21 cellular contexts compared by ENCODE assay signal in genomic region chr10:33385686-33386085, GRCh38. TPM values are rescaled to one million over a fixed set of nuclear protein-coding genes. Genes with fewer than 3 reads are reported as not detected.
DNase-seq lines count a peak whose midpoint lies in the region; ATAC-seq, FAIRE-seq and TF ChIP-seq lines count a peak whose summit lies in the region.
"Had no signal": no experiment of that assay in that cellular context is flagged by ENCODE, and none has a peak within 500 bp of the region (broad histone marks: within the 10 kb centered on the region; RNA-seq: fewer than 3 reads in every experiment).

No MANE protein-coding gene starts in this region.

- H3K4me1 ChIP-seq in H1 (replicated peaks in 1 of 4; ENCODE audit: control insufficient read depth in 3 of 4, insufficient read depth in 4 of 4, low read length in 3 of 4) (peaks cover 0 to 10% (median 1%) of the 10 kb centered on the region in 4 experiments; a peak in 2 of 7 replicates), trophoblast cell (ENCODE audit: control insufficient read depth in 1 of 2, insufficient read depth in 2 of 2, low read length in 2 of 2) (peaks cover 0 to 2% of the 10 kb centered on the region in 2 experiments), mesenchymal stem cell (ENCODE audit: control insufficient read depth, insufficient read depth, low read depth, low read length) (no peaks in the 10 kb centered on the region)
- H3K4me1 ChIP-seq: BLaER1 had no signal

- peaks cover 22 to 67% of the 10 kb centered on the region in 2 donors for H3K27me3 Mint-ChIP-seq in effector memory CD8-positive, alpha-beta T cell

- ATAC-seq in effector memory CD8-positive, alpha-beta T cell (replicated peaks) = no peak
- ATAC-seq: HCT116, HepG2 had no signal

- no peaks in the 10 kb centered on the region for H3K23me2 ChIP-seq in H1 (ENCODE audit: low read depth, low read length)

- H4K20me1 ChIP-seq in H1 (replicated peaks in 1 of 2; ENCODE audit: control insufficient read depth in 1 of 2, insufficient read depth in 2 of 2, low read length in 2 of 2) = no peaks in the 10 kb centered on the region
- H4K20me1 ChIP-seq: BLaER1 had no signal

- H3K79me1 ChIP-seq in H1 (ENCODE audit: low read depth, low read length) = no peaks in the 10 kb centered on the region
- peaks cover 9% of the 10 kb centered on the region for H3K79me1 ChIP-seq in trophoblast cell (ENCODE audit: low read length)
- no peaks in the 10 kb centered on the region for H3K79me1 ChIP-seq in mesenchymal stem cell (replicated peaks; ENCODE audit: low read length, poor library complexity, severe bottlenecking)

- no peak for TF ChIP-seq RAD21 in H1 (IDR thresholded peaks at IDR 0.05 in 1 of 2, conservative IDR thresholded peaks at IDR 0.05 in 1 of 2; ENCODE audit: low read depth in 2 of 2, low read length in 2 of 2)

- H2BK20ac ChIP-seq in H1 (ENCODE audit: low read length) = no peak overlapping the region

- H3K9me3 Mint-ChIP-seq in effector memory CD8-positive, alpha-beta T cell = no peaks in the 10 kb centered on the region
- H3K9me3 Mint-ChIP-seq: CD4-positive, alpha-beta memory T cell had no signal

- H2AFZ ChIP-seq in H1 (ENCODE audit: low read length) = peak overlapping the region; percentile 68; the same call in 1 of the 2 replicates
- H2AFZ ChIP-seq in trophoblast cell (ENCODE audit: insufficient read depth, low read length, poor library complexity) = no peak overlapping the region
- no peak overlapping the region for H2AFZ ChIP-seq in mesenchymal stem cell (ENCODE audit: low read depth, low read length)
- H2AFZ ChIP-seq: GM23248 had no signal

- H3K23ac ChIP-seq in H1 (ENCODE audit: insufficient read length) (no peak overlapping the region), trophoblast cell (ENCODE audit: low read length) (no peak overlapping the region), mesenchymal stem cell (ENCODE audit: low read length in 2 of 2) (no peak overlapping the region)

- H4K91ac ChIP-seq in H1 (replicated peaks; ENCODE audit: insufficient read length, low read length) (no peak overlapping the region), trophoblast cell (ENCODE audit: low read depth, low read length) (no peak overlapping the region), mesenchymal stem cell (ENCODE audit: low read length) (no peak overlapping the region)

- H2BK120ac ChIP-seq in H1 (replicated peaks; ENCODE audit: low read depth, low read length) = no peak overlapping the region
- no peak overlapping the region for H2BK120ac ChIP-seq in trophoblast cell (ENCODE audit: insufficient read depth, low read length, poor library complexity)
- no peak overlapping the region for H2BK120ac ChIP-seq in mesenchymal stem cell (ENCODE audit: low read depth, low read length)

- H3K27me3 ChIP-seq in H1 (replicated peaks in 1 of 4; ENCODE audit: control insufficient read depth in 3 of 4, extremely low read depth in 1 of 4, insufficient read depth in 3 of 4, low read length in 3 of 4) (no peaks in the 10 kb centered on the region), trophoblast cell (ENCODE audit: insufficient read depth, low read length) (no peaks in the 10 kb centered on the region), mesenchymal stem cell (ENCODE audit: control insufficient read depth in 1 of 2, insufficient read depth in 1 of 2, low read length in 2 of 2) (no peaks in the 10 kb centered on the region)
- H3K27me3 ChIP-seq: BLaER1 had no signal

- no peak overlapping the region for H3K4me3 ChIP-seq in H1 (ENCODE audit: extremely low read depth in 1 of 4, insufficient read depth in 2 of 4, low read depth in 3 of 4, low read length in 4 of 4)
- H3K4me3 ChIP-seq in trophoblast cell (ENCODE audit: low read depth, low read length) = no peak overlapping the region
- H3K4me3 ChIP-seq in mesenchymal stem cell (ENCODE audit: insufficient read depth in 1 of 2, low read depth in 1 of 2, low read length in 2 of 2) = no peak overlapping the region
- H3K4me3 ChIP-seq: BLaER1, GM23248 had no signal

- no peak for TF ChIP-seq POLR2A in H1 (IDR thresholded peaks at IDR 0.05; ENCODE audit: control extremely low read depth in 1 of 2, low read depth in 2 of 2, low read length in 2 of 2)

- CTCF ChIA-PET in H1 (lab: Charles Lee; ENCODE audit: partially characterized antibody) = no interaction called here

- no peaks in the 10 kb centered on the region for H3K36me3 Mint-ChIP-seq in effector memory CD8-positive, alpha-beta T cell (ENCODE audit: insufficient read depth)
- H3K36me3 Mint-ChIP-seq: CD14-positive monocyte; CD4-positive, alpha-beta memory T cell; IgD-negative memory B cell had no signal

- H3K79me2 ChIP-seq in H1 (ENCODE audit: control insufficient read depth in 1 of 2, insufficient read depth in 2 of 2, low read length in 2 of 2) (no peaks in the 10 kb centered on the region), trophoblast cell (ENCODE audit: control insufficient read depth, insufficient read depth, low read length, poor library complexity) (no peaks in the 10 kb centered on the region)

- H3K56ac ChIP-seq in H1 (replicated peaks; ENCODE audit: insufficient read length, low read depth, low read length) = no peak overlapping the region

- H2BK15ac ChIP-seq in H1 (ENCODE audit: low read length) (no peak overlapping the region), mesenchymal stem cell (ENCODE audit: low read depth, poor library complexity, severe bottlenecking) (no peak overlapping the region)

- no peak overlapping the region for H3K18ac ChIP-seq in H1 (ENCODE audit: extremely low read depth, low read length)
- H3K18ac ChIP-seq in trophoblast cell (ENCODE audit: low read length) = no peak overlapping the region
- no peak overlapping the region for H3K18ac ChIP-seq in mesenchymal stem cell (ENCODE audit: low read depth in 1 of 2, low read length in 2 of 2)

- H3K27ac ChIP-seq in H1 (ENCODE audit: low read depth, low read length) = no peak overlapping the region
- peak overlapping the region; percentile 57 for H3K27ac ChIP-seq in trophoblast cell (ENCODE audit: low read depth, low read length)
- no peak overlapping the region for H3K27ac ChIP-seq in mesenchymal stem cell (ENCODE audit: low read length, poor library complexity, severe bottlenecking)
- H3K27ac ChIP-seq: BLaER1, GM23248 had no signal

- no peak for FAIRE-seq in H1 (lab: Jason Lieb, UNC)
- FAIRE-seq in frontal cortex (lab: Jason Lieb, UNC) = no peak
- FAIRE-seq: GM12892, GM18507, HepG2 had no signal

- no peak for TF ChIP-seq CTCF in H1 (IDR thresholded peaks at IDR 0.05; ENCODE audit: control extremely low read depth in 1 of 3, insufficient read depth in 1 of 3, low read depth in 1 of 3, low read length in 3 of 3)

- H3K4me1 Mint-ChIP-seq in effector memory CD8-positive, alpha-beta T cell (ENCODE audit: low read depth in 2 of 2) = no peaks in the 10 kb centered on the region
- H3K4me1 Mint-ChIP-seq: CD14-positive monocyte; CD4-positive, alpha-beta memory T cell; IgD-negative memory B cell had no signal

- 93% methylated on average over 2 of the region's 2 CpGs; no CpG with 5 or more reads in 1 of the 2 experiments for WGBS in H1 (ENCODE audit: extremely low coverage in 1 of 2, insufficient coverage in 1 of 2, insufficient read length in 1 of 2, insufficient replicate concordance in 2 of 2, low coverage in 1 of 2, low lambda C conversion rate in 2 of 2, missing lambda C conversion rate in 1 of 2), 2 experiments
- no CpG with 5 or more reads among the region's 2 CpGs for WGBS in trophoblast cell (ENCODE audit: extremely low coverage, insufficient coverage, insufficient read length)
- WGBS in mesenchymal stem cell = 95% methylated on average over 2 of the region's 2 CpGs

- H3K9ac ChIP-seq in H1 (replicated peaks in 1 of 4; ENCODE audit: extremely low read depth in 1 of 4, low read depth in 3 of 4, low read length in 3 of 4) (no peak overlapping the region), trophoblast cell (ENCODE audit: low read length) (no peak overlapping the region), mesenchymal stem cell (ENCODE audit: low read length) (no peak overlapping the region)
- H3K9ac ChIP-seq: BLaER1, GM23248 had no signal

- no peak overlapping the region for H3K4me3 Mint-ChIP-seq in effector memory CD8-positive, alpha-beta T cell
- H3K4me3 Mint-ChIP-seq: CD4-positive, alpha-beta memory T cell; IgD-negative memory B cell had no signal

- H3K4ac ChIP-seq in H1 (replicated peaks; ENCODE audit: insufficient read length, low read depth, low read length) (no peak overlapping the region), trophoblast cell (ENCODE audit: low read depth, low read length) (no peak overlapping the region), mesenchymal stem cell (ENCODE audit: low read depth in 1 of 2, low read length in 2 of 2) (no peak overlapping the region)

- no peaks in the 10 kb centered on the region for H3K9me3 ChIP-seq in H1 (ENCODE audit: insufficient read depth in 2 of 2, low read depth in 1 of 2, low read length in 1 of 2)
- H3K9me3 ChIP-seq in trophoblast cell (ENCODE audit: insufficient read depth, low read depth, low read length) = no peaks in the 10 kb centered on the region
- no peaks in the 10 kb centered on the region for H3K9me3 ChIP-seq in mesenchymal stem cell (ENCODE audit: control insufficient read depth, low read length)
- H3K9me3 ChIP-seq: BLaER1 had no signal

- DNase-seq in ELF-1 (ENCODE audit: low read depth, low spot score) = peak; percentile 3
- DNase-seq in NCI-H146 (lab: John Stamatoyannopoulos, UW) = peak; percentile 16
- DNase-seq in H1 (ENCODE audit: low read depth in 1 of 2, low spot score in 2 of 2) = no peak
- no peak for DNase-seq in trophoblast cell
- DNase-seq in effector memory CD8-positive, alpha-beta T cell = no peak
- no peak for DNase-seq in mesenchymal stem cell
- no peak for DNase-seq in middle frontal gyrus (ENCODE audit: extremely low spot score, low spot score)
- no peak for DNase-seq in frontal cortex (ENCODE audit: low spot score in 2 of 2)
- DNase-seq: 8988T; Calu3; CD4-positive, alpha-beta memory T cell; DMS79 treated with DMSO at 0.1 percent for 48 hours; GM23248; H7 had no signal

- H4K8ac ChIP-seq in H1 (ENCODE audit: extremely low read depth, insufficient read depth, low read length) = no peak overlapping the region
- no peak overlapping the region for H4K8ac ChIP-seq in trophoblast cell (ENCODE audit: low read depth, low read length)
- no peak overlapping the region for H4K8ac ChIP-seq in mesenchymal stem cell (ENCODE audit: low read length)

- POLR2A ChIA-PET in H1 (lab: Charles Lee; ENCODE audit: partially characterized antibody) = no interaction called here

- H3K4me2 ChIP-seq in H1 (ENCODE audit: insufficient read depth in 1 of 2, low read depth in 2 of 2, low read length in 2 of 2) (no peak overlapping the region), trophoblast cell (ENCODE audit: low read length) (no peak overlapping the region), mesenchymal stem cell (ENCODE audit: low read length, poor library complexity, severe bottlenecking) (no peak overlapping the region)
- H3K4me2 ChIP-seq: BLaER1 had no signal

- no peak for TF ChIP-seq EP300 in H1 (IDR thresholded peaks at IDR 0.05; ENCODE audit: borderline replicate concordance in 1 of 2, low read depth in 2 of 2, low read length in 2 of 2)

- H3K14ac ChIP-seq in H1 (ENCODE audit: insufficient read length) (no peak overlapping the region), trophoblast cell (ENCODE audit: low read length) (no peak overlapping the region), mesenchymal stem cell (ENCODE audit: low read length in 2 of 2) (no peak overlapping the region)

- H3K27ac Mint-ChIP-seq in effector memory CD8-positive, alpha-beta T cell = no peak overlapping the region
- H3K27ac Mint-ChIP-seq: IgD-negative memory B cell had no signal

- H2BK5ac ChIP-seq in H1 (ENCODE audit: low read depth, low read length) (no peak overlapping the region), trophoblast cell (ENCODE audit: low read depth, low read length, poor library complexity) (peak overlapping the region; percentile 42), mesenchymal stem cell (ENCODE audit: low read depth, low read length, poor library complexity, severe bottlenecking) (no peak overlapping the region)

- H2AK5ac ChIP-seq in H1 (ENCODE audit: low read depth, low read length) = no peak overlapping the region
- H2AK5ac ChIP-seq in trophoblast cell (ENCODE audit: low read length) = no peak overlapping the region
- H2AK5ac ChIP-seq in mesenchymal stem cell (ENCODE audit: low read length, severe bottlenecking) = no peak overlapping the region

- H2BK12ac ChIP-seq in H1 (ENCODE audit: low read depth, low read length) (no peak overlapping the region), trophoblast cell (ENCODE audit: low read length) (no peak overlapping the region), mesenchymal stem cell (ENCODE audit: low read length in 2 of 2) (no peak overlapping the region)

- no peaks in the 10 kb centered on the region for H3K36me3 ChIP-seq in H1 (ENCODE audit: control insufficient read depth in 2 of 4, insufficient read depth in 4 of 4, low read length in 3 of 4)
- no peaks in the 10 kb centered on the region for H3K36me3 ChIP-seq in trophoblast cell (ENCODE audit: control insufficient read depth in 1 of 2, insufficient read depth in 2 of 2, low read length in 2 of 2)
- no peaks in the 10 kb centered on the region for H3K36me3 ChIP-seq in mesenchymal stem cell (ENCODE audit: control insufficient read depth in 1 of 2, insufficient read depth in 2 of 2, low read depth in 1 of 2, low read length in 2 of 2)
- H3K36me3 ChIP-seq: BLaER1 had no signal

- H4K12ac ChIP-seq in trophoblast cell (ENCODE audit: low read depth, low read length) = no peak overlapping the region

- H4K5ac ChIP-seq in H1 (ENCODE audit: insufficient read length, low read depth, low read length) = no peak overlapping the region

RNA-seq across cellular contexts. Expression of gene NRP1, which starts 51.2 kb away (rescaled TPM):
- total RNA-seq in H1 (2021; fragmentation: NEBNext Ultra II Directional; extraction: Animal tissue kit (Norgen Biotek cat#: 25700)) = 2.1 TPM in 2 replicates
- polyA plus RNA-seq in H1 (2011; rRNA removed) = 1.2 TPM in 2 replicates
- 1.6 TPM for polyA plus RNA-seq in H1 (2011; cell fraction: cytosol; rRNA removed)
- polyA plus RNA-seq in H1 (2011; cell fraction: nucleus; rRNA removed) = 2.5 TPM
- 1.7 to 4.5 TPM (median 3.1 TPM) in 4 replicates for polyA plus RNA-seq in H1 (2012, experiment 1 of 2)
- 1.0 TPM for polyA plus RNA-seq in H1 (2012, experiment 2 of 2)
- 3.4 TPM for polyA plus RNA-seq in H1 (2013, experiment 1 of 2)
- polyA plus RNA-seq in H1 (2013, experiment 2 of 2) = 3.5 TPM
- polyA minus RNA-seq in H1 (2011; rRNA and poly(A)+ RNA removed) = 2.7 and 3.0 TPM in 2 replicates
- polyA minus RNA-seq in H1 (2011; cell fraction: cytosol; rRNA and poly(A)+ RNA removed) = 4.5 TPM
- polyA minus RNA-seq in H1 (2011; cell fraction: nucleus; rRNA and poly(A)+ RNA removed) = 4.5 TPM
- 79.2 and 81.6 TPM in 2 replicates for polyA plus RNA-seq in trophoblast cell (2013)
- 29.3 TPM for polyA plus RNA-seq in mesenchymal stem cell (2013, experiment 1 of 2)
- polyA plus RNA-seq in mesenchymal stem cell (2013, experiment 2 of 2) = 30.0 TPM
- 49.3 TPM for total RNA-seq in frontal cortex
- polyA plus RNA-seq: CD4-positive, alpha-beta memory T cell; IgD-negative memory B cell had no signal

Comparison
In these comparisons a context has a peak if more than half of its experiments do, and no peak if none do; other contexts are left out.
1. DNase-seq: peak in ELF-1 (single experiment) and NCI-H146 (single experiment); none in H1 (0 of 2), trophoblast cell (0 of 2), effector memory CD8-positive, alpha-beta T cell (0 of 3), mesenchymal stem cell (single experiment), middle frontal gyrus (single experiment) and frontal cortex (0 of 2).
2. RNA of gene NRP1, which starts 51.2 kb away (total RNA-seq): 49.3 TPM in frontal cortex (single experiment); 2.1 TPM in H1; every median in the first group is over 10 times any median in the second.